ENCODE assay signal across 2 cellular contexts in the genomic region with DNA sequence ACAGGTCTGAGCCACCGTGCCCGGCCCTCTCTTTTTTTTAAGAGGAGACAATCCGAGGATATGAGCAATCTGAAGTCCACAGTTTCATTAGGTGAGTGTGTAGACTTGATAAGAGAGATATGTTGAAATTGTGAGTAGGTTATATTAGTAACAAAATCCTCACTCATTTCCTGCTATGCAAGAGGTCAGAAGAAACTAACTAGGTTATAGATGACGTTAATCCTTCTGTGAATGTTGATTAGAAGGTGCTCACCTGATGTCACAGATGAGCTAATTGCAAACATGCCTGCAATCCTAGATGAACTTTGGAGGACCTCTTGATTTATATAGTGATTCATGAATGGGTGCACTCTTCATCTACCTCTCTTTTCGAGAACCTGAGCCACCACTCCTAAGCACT.
TF ChIP-seq lines count a peak whose summit lies in the region.

No MANE protein-coding gene starts in this region.

TF ChIP-seq in IMR-90, 13 proteins besides CTCF, POLR2A, EP300 and RAD21 (continued from another document):
- TF ChIP-seq MAFK (IDR thresholded peaks at IDR 0.05; ENCODE audit: low read depth, low read length) (no peak), NFE2L2 (IDR thresholded peaks at IDR 0.05; ENCODE audit: low read depth, low read length) (no peak), BHLHE40 (IDR thresholded peaks at IDR 0.05; ENCODE audit: low read depth, low read length) (no peak), RCOR1 (IDR thresholded peaks at IDR 0.05; ENCODE audit: insufficient replicate concordance, low read length) (no peak), CEBPB (IDR thresholded peaks at IDR 0.05; ENCODE audit: low read depth, low read length) (no peak), MXI1 (IDR thresholded peaks at IDR 0.05; ENCODE audit: borderline replicate concordance, low read depth, low read length) (no peak), RFX5 (IDR thresholded peaks at IDR 0.05; ENCODE audit: low read depth, low read length) (no peak), CHD1 (IDR thresholded peaks at IDR 0.05; ENCODE audit: low read depth, low read length) (no peak), MAZ (IDR thresholded peaks at IDR 0.05; ENCODE audit: borderline replicate concordance, low read depth, low read length) (no peak), FOS (IDR thresholded peaks at IDR 0.05; ENCODE audit: low read depth, low read length) (no peak), ELK1 (IDR thresholded peaks at IDR 0.05; ENCODE audit: borderline replicate concordance, low read depth, low read length) (no peak)
- TF ChIP-seq, protein P1, sequence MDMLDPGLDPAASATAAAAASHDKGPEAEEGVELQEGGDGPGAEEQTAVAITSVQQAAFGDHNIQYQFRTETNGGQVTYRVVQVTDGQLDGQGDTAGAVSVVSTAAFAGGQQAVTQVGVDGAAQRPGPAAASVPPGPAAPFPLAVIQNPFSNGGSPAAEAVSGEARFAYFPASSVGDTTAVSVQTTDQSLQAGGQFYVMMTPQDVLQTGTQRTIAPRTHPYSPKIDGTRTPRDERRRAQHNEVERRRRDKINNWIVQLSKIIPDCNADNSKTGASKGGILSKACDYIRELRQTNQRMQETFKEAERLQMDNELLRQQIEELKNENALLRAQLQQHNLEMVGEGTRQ (IDR thresholded peaks at IDR 0.05; ENCODE audit: low read depth, low read length): no peak

TF ChIP-seq in GM23338, 12 proteins besides CTCF, POLR2A, EP300 and RAD21 (continued from another document):
- no peak for TF ChIP-seq JUNB (IDR thresholded peaks at IDR 0.05; ENCODE audit: unreplicated experiment)
- TF ChIP-seq REST (IDR thresholded peaks at IDR 0.05; ENCODE audit: unreplicated experiment): no peak
- no peak for TF ChIP-seq ETS1 (IDR thresholded peaks at IDR 0.05)
- no peak for TF ChIP-seq ZNF114 (CRISPR knock-in tag; IDR thresholded peaks at IDR 0.05)
- TF ChIP-seq, protein P2, sequence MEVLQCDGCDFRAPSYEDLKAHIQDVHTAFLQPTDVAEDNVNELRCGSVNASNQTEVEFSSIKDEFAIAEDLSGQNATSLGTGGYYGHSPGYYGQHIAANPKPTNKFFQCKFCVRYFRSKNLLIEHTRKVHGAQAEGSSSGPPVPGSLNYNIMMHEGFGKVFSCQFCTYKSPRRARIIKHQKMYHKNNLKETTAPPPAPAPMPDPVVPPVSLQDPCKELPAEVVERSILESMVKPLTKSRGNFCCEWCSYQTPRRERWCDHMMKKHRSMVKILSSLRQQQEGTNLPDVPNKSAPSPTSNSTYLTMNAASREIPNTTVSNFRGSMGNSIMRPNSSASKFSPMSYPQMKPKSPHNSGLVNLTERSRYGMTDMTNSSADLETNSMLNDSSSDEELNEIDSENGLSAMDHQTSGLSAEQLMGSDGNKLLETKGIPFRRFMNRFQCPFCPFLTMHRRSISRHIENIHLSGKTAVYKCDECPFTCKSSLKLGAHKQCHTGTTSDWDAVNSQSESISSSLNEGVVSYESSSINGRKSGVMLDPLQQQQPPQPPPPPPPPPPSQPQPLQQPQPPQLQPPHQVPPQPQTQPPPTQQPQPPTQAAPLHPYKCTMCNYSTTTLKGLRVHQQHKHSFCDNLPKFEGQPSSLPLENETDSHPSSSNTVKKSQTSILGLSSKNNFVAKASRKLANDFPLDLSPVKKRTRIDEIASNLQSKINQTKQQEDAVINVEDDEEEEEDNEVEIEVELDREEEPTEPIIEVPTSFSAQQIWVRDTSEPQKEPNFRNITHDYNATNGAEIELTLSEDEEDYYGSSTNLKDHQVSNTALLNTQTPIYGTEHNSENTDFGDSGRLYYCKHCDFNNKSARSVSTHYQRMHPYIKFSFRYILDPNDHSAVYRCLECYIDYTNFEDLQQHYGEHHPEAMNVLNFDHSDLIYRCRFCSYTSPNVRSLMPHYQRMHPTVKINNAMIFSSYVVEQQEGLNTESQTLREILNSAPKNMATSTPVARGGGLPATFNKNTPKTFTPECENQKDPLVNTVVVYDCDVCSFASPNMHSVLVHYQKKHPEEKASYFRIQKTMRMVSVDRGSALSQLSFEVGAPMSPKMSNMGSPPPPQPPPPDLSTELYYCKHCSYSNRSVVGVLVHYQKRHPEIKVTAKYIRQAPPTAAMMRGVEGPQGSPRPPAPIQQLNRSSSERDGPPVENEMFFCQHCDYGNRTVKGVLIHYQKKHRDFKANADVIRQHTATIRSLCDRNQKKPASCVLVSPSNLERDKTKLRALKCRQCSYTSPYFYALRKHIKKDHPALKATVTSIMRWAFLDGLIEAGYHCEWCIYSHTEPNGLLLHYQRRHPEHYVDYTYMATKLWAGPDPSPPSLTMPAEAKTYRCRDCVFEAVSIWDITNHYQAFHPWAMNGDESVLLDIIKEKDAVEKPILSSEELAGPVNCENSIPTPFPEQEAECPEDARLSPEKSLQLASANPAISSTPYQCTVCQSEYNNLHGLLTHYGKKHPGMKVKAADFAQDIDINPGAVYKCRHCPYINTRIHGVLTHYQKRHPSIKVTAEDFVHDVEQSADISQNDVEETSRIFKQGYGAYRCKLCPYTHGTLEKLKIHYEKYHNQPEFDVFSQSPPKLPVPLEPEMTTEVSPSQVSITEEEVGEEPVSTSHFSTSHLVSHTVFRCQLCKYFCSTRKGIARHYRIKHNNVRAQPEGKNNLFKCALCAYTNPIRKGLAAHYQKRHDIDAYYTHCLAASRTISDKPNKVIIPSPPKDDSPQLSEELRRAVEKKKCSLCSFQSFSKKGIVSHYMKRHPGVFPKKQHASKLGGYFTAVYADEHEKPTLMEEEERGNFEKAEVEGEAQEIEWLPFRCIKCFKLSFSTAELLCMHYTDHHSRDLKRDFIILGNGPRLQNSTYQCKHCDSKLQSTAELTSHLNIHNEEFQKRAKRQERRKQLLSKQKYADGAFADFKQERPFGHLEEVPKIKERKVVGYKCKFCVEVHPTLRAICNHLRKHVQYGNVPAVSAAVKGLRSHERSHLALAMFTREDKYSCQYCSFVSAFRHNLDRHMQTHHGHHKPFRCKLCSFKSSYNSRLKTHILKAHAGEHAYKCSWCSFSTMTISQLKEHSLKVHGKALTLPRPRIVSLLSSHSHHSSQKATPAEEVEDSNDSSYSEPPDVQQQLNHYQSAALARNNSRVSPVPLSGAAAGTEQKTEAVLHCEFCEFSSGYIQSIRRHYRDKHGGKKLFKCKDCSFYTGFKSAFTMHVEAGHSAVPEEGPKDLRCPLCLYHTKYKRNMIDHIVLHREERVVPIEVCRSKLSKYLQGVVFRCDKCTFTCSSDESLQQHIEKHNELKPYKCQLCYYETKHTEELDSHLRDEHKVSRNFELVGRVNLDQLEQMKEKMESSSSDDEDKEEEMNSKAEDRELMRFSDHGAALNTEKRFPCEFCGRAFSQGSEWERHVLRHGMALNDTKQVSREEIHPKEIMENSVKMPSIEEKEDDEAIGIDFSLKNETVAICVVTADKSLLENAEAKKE (CRISPR knock-in tag; IDR thresholded peaks at IDR 0.05): no peak
- no peak for TF ChIP-seq EZH2phosphoT487 (IDR thresholded peaks at IDR 0.05; ENCODE audit: unreplicated experiment)
- no peak for TF ChIP-seq ZNF331 (CRISPR knock-in tag; IDR thresholded peaks at IDR 0.05; ENCODE audit: low read depth)
- TF ChIP-seq NANOG (IDR thresholded peaks at IDR 0.05; ENCODE audit: borderline replicate concordance): no peak
- TF ChIP-seq EZH2 (IDR thresholded peaks at IDR 0.05; ENCODE audit: low read depth, unreplicated experiment): no peak
- TF ChIP-seq CREB1 (CRISPR knock-in tag; IDR thresholded peaks at IDR 0.05; ENCODE audit: low read depth): no peak
- no peak for TF ChIP-seq POLR2AphosphoS5 (IDR thresholded peaks at IDR 0.05; ENCODE audit: low read depth)
